8 cellular contexts compared by ENCODE assay signal in genomic region chr2:8543412-8544167, GRCh38.
DNase-seq lines count a peak whose midpoint lies in the region; ATAC-seq and TF ChIP-seq lines count a peak whose summit lies in the region.

No MANE protein-coding gene starts in this region.

- H3K27me3 Mint-ChIP-seq in stimulated activated memory B cell treated with anti-CD40 and anti-IgM and Interleukin-4, amounts not matched to agents 10 μg/mL and 1 μg/mL and 100 μg/mL, for 72 hours = peaks cover 40% of the 10 kb centered on the region

- H3K9ac ChIP-seq in BLaER1 = peak overlapping the region; percentile 83

- H3K9me3 ChIP-seq in BLaER1 (no peaks in the 10 kb centered on the region), lung (ENCODE audit: control insufficient read depth in 2 of 2, insufficient read depth in 1 of 2, low read length in 1 of 2) (no peaks in the 10 kb centered on the region)

- H3K4me3 ChIP-seq in BLaER1 = peak overlapping the region; percentile 27; the same call in 1 of the 2 replicates
- H3K4me3 ChIP-seq in lung = no peak overlapping the region

- peaks cover 83% of the 10 kb centered on the region for H3K4me1 Mint-ChIP-seq in stimulated activated memory B cell treated with anti-CD40 and anti-IgM and Interleukin-4, amounts not matched to agents 10 μg/mL and 1 μg/mL and 100 μg/mL, for 72 hours

- peak overlapping the region; percentile 63 for H3K4me3 Mint-ChIP-seq in stimulated activated memory B cell treated with anti-CD40 and anti-IgM and Interleukin-4, amounts not matched to agents 10 μg/mL and 1 μg/mL and 100 μg/mL, for 72 hours

- no peaks in the 10 kb centered on the region for H4K20me1 ChIP-seq in BLaER1

- DNase-seq in SKM-1 (lab: John Stamatoyannopoulos, UW; ENCODE audit: unreplicated experiment) (peak; percentile 94), amniotic stem cell (lab: John Stamatoyannopoulos, UW) (peak; percentile 77), lung (ENCODE audit: low spot score) (peak; percentile 60), ecto neural progenitor cell (ENCODE audit: low spot score) (no peak)

- H3K27me3 ChIP-seq in BLaER1 (no peaks in the 10 kb centered on the region), lung (ENCODE audit: control insufficient read depth, insufficient read depth) (no peaks in the 10 kb centered on the region)

- peak; percentile 75 for ATAC-seq in GM19324 (IDR thresholded peaks at IDR 0.05; ENCODE audit: low FRiP score, unreplicated experiment)
- peak; percentile 69 for ATAC-seq in HG03342 (IDR thresholded peaks at IDR 0.05; ENCODE audit: unreplicated experiment)
- peak; percentile 56 for ATAC-seq in lung (ENCODE audit: insufficient read depth, low FRiP score)
- ATAC-seq in stimulated activated memory B cell treated with anti-CD40 and anti-IgM and Interleukin-4, amounts not matched to agents 10 μg/mL and 1 μg/mL and 100 μg/mL, for 72 hours = peak; percentile 86

- no peaks in the 10 kb centered on the region for H3K36me3 ChIP-seq in BLaER1
- H3K36me3 ChIP-seq in lung (ENCODE audit: control insufficient read depth in 2 of 2, insufficient read depth in 2 of 2, low read length in 2 of 2) = no peaks in the 10 kb centered on the region

- 19 to 52% methylated on average over 28 of the region's 28 CpGs for WGBS in lung, 2 donors

- H3K27ac ChIP-seq in BLaER1 (peak overlapping the region; percentile 95), lung (ENCODE audit: low read depth in 1 of 2, low read length in 1 of 2) (peak overlapping the region in 1 of 2 donors; percentile 72)

- H3K36me3 Mint-ChIP-seq in stimulated activated memory B cell treated with anti-CD40 and anti-IgM and Interleukin-4, amounts not matched to agents 10 μg/mL and 1 μg/mL and 100 μg/mL, for 72 hours = no peaks in the 10 kb centered on the region

- no peaks in the 10 kb centered on the region for H3K9me3 Mint-ChIP-seq in stimulated activated memory B cell treated with anti-CD40 and anti-IgM and Interleukin-4, amounts not matched to agents 10 μg/mL and 1 μg/mL and 100 μg/mL, for 72 hours

- H3K4me1 ChIP-seq in BLaER1 (peaks cover 100% of the 10 kb centered on the region), lung (ENCODE audit: control insufficient read depth in 2 of 2, insufficient read depth in 2 of 2, low read length in 2 of 2) (peaks cover 0 to 12% of the 10 kb centered on the region in 2 donors)

- H3K4me2 ChIP-seq in BLaER1 = peak overlapping the region; percentile 93

- H3K27ac Mint-ChIP-seq in stimulated activated memory B cell treated with anti-CD40 and anti-IgM and Interleukin-4, amounts not matched to agents 10 μg/mL and 1 μg/mL and 100 μg/mL, for 72 hours = peak overlapping the region; percentile 98

- no peak for TF ChIP-seq CTCF in lung (IDR thresholded peaks at IDR 0.05; ENCODE audit: control extremely low read depth, extremely low read depth)
